8 cellular contexts compared by ENCODE assay signal in genomic region chr1:91712981-91713841, GRCh38.
DNase-seq lines count a peak whose midpoint lies in the region; ATAC-seq lines count a peak whose summit lies in the region.

No MANE protein-coding gene starts in this region.

- H3K27ac Mint-ChIP-seq in activated CD4-positive, alpha-beta T cell treated with anti-CD3 and anti-CD28 coated beads, Interleukin-2, amount 10 ng/mL, durations not matched to agents 7 days and 5 days: peak overlapping the region; percentile 48

- DNase-seq in activated CD4-positive, alpha-beta T cell treated with anti-CD3 and anti-CD28 coated beads, Interleukin-2, amount 10 ng/mL, durations not matched to agents 7 days and 5 days: peak; percentile 27
- peak; percentile 59 to 88 (median 87) for DNase-seq in right cardiac atrium
- DNase-seq in stimulated activated CD8-positive, alpha-beta memory T cell treated with anti-CD3 and anti-CD28 coated beads, Interleukin-12 subunit alpha, Interleukin-12 subunit beta, amount 100 ng/mL, for 4 hours (ENCODE audit: low read depth): peak; percentile 35
- DNase-seq in foreskin melanocyte: no peak
- no peak for DNase-seq in NCI-H446 treated with DMSO at 0.1 percent for 48 hours (lab: John Stamatoyannopoulos, UW)
- no peak for DNase-seq in HUDEP-2 (lab: John Stamatoyannopoulos, UW; ENCODE audit: unreplicated experiment in 76 of 76)

- ATAC-seq in GM19025 (IDR thresholded peaks at IDR 0.05; ENCODE audit: low read depth, unreplicated experiment) (peak; percentile 65), HG03039 (IDR thresholded peaks at IDR 0.05; ENCODE audit: unreplicated experiment) (peak; percentile 74), right cardiac atrium (peak; percentile 84 to 90)

- POLR2A ChIA-PET in activated CD4-positive, alpha-beta T cell treated with anti-CD3 and anti-CD28 coated beads, Interleukin-2, amount 10 ng/mL, durations not matched to agents 7 days and 5 days (lab: Charles Lee): no interaction called here

- peaks cover 23% of the 10 kb centered on the region for H3K4me1 Mint-ChIP-seq in activated CD4-positive, alpha-beta T cell treated with anti-CD3 and anti-CD28 coated beads, Interleukin-2, amount 10 ng/mL, durations not matched to agents 7 days and 5 days

- no peaks in the 10 kb centered on the region for H3K27me3 Mint-ChIP-seq in activated CD4-positive, alpha-beta T cell treated with anti-CD3 and anti-CD28 coated beads, Interleukin-2, amount 10 ng/mL, durations not matched to agents 7 days and 5 days

- intact Hi-C loops in right cardiac atrium (cut with DNase I): loop anchor here in 2 of 4 donors (10.0 kb wide), 1 partner anchor 172 kb away; the partner anchor contains the start of gene TGFBR3 (in 2 of the 2)

- no peaks in the 10 kb centered on the region for H3K9me3 Mint-ChIP-seq in activated CD4-positive, alpha-beta T cell treated with anti-CD3 and anti-CD28 coated beads, Interleukin-2, amount 10 ng/mL, durations not matched to agents 7 days and 5 days

- CTCF ChIA-PET in activated CD4-positive, alpha-beta T cell treated with anti-CD3 and anti-CD28 coated beads, Interleukin-2, amount 10 ng/mL, durations not matched to agents 7 days and 5 days (lab: Charles Lee): interaction anchor here (0.5 to 1.0 kb wide), 4 partner anchors 8 to 145 kb away, joined by 3 to 5 read pairs (median 3); no protein-coding TSS in a partner anchor

- peaks cover 5% of the 10 kb centered on the region for H3K4me1 ChIP-seq in right cardiac atrium (ENCODE audit: control insufficient read depth, insufficient read depth, low read length)

- WGBS in right cardiac atrium: 10% methylated on average over 15 of the region's 15 CpGs

- H3K4me3 ChIP-seq in right cardiac atrium (ENCODE audit: low read length): peak overlapping the region; percentile 43

- H3K27me3 ChIP-seq in right cardiac atrium (ENCODE audit: control insufficient read depth, insufficient read depth): no peaks in the 10 kb centered on the region

- no peak overlapping the region for H3K4me3 Mint-ChIP-seq in activated CD4-positive, alpha-beta T cell treated with anti-CD3 and anti-CD28 coated beads, Interleukin-2, amount 10 ng/mL, durations not matched to agents 7 days and 5 days

- H3K27ac ChIP-seq in right cardiac atrium (ENCODE audit: low read length): peak overlapping the region; percentile 93

- H3K36me3 Mint-ChIP-seq in activated CD4-positive, alpha-beta T cell treated with anti-CD3 and anti-CD28 coated beads, Interleukin-2, amount 10 ng/mL, durations not matched to agents 7 days and 5 days (ENCODE audit: low read depth): peaks cover 31% of the 10 kb centered on the region

- no peaks in the 10 kb centered on the region for H3K9me3 ChIP-seq in right cardiac atrium (ENCODE audit: control insufficient read depth, low read length)

Comparison
In these comparisons a context has a peak if more than half of its experiments do, and no peak if none do; other contexts are left out.
1. DNase-seq: peak in activated CD4-positive, alpha-beta T cell treated with anti-CD3 and anti-CD28 coated beads, Interleukin-2, amount 10 ng/mL, durations not matched to agents 7 days and 5 days (single experiment), right cardiac atrium (3 of 3) and stimulated activated CD8-positive, alpha-beta memory T cell treated with anti-CD3 and anti-CD28 coated beads, Interleukin-12 subunit alpha, Interleukin-12 subunit beta, amount 100 ng/mL, for 4 hours (single experiment); none in foreskin melanocyte (single experiment), NCI-H446 treated with DMSO at 0.1 percent for 48 hours (single experiment) and HUDEP-2 (0 of 76).
2. Peak in every context shown above with its lines, with median percentiles within 50 percentile points of each other: ATAC-seq.